ENCODE assay signal across 9 cellular contexts in genomic region chr5:44332360-44332971, GRCh38. TPM values are rescaled to one million over a fixed set of nuclear protein-coding genes. Genes with fewer than 3 reads are reported as not detected.
A peak's percentile ranks its signal among the peaks of the same experiment; 100 is the strongest.
DNase-seq lines count a peak whose midpoint lies in the region; ATAC-seq and TF ChIP-seq lines count a peak whose summit lies in the region.
"Had no signal": no experiment of that assay in that cellular context is flagged by ENCODE, and none has a peak within 500 bp of the region (broad histone marks: within the 10 kb centered on the region; RNA-seq: fewer than 3 reads in every experiment).

No MANE protein-coding gene starts in this region.

- peak; percentile 50 for DNase-seq in ELR (ENCODE audit: low read depth)
- peak; percentile 13 for DNase-seq in NCI-H1048 (lab: John Stamatoyannopoulos, UW)
- DNase-seq in iPS DF 4.7 (ENCODE audit: extremely low read depth, low spot score) = peak; percentile 51
- DNase-seq in aorta = no peak
- DNase-seq in activated CD4-positive, CD25-positive, alpha-beta regulatory T cell treated with anti-CD3 and anti-CD28 coated beads, Interleukin-2, amount 50 U/mL, for 72 hours = no peak
- DNase-seq in COLO668 (lab: John Stamatoyannopoulos, UW; ENCODE audit: unreplicated experiment) = no peak

- H3K27ac ChIP-seq in HEK293 (ENCODE audit: extremely low read depth, low read depth, low read length) (no peak overlapping the region), VCaP (no peak overlapping the region), aorta (ENCODE audit: low read depth in 1 of 2, low read length in 2 of 2) (no peak overlapping the region)

- intact Hi-C loops in aorta (cut with DNase I) = loop anchor here (10.0 kb wide), 2 partner anchors 598 to 698 kb away; no protein-coding TSS in a partner anchor

- H3K9me3 ChIP-seq in HEK293 (ENCODE audit: control insufficient read depth, insufficient read depth, low read depth, low read length) (no peaks in the 10 kb centered on the region), aorta (ENCODE audit: control insufficient read depth, low read length) (no peaks in the 10 kb centered on the region)

- H3K4me3 ChIP-seq in HEK293 (ENCODE audit: low read depth, low read length) = no peak overlapping the region
- H3K4me3 ChIP-seq in aorta (ENCODE audit: low read length in 2 of 2) = no peak overlapping the region

- no peaks in the 10 kb centered on the region for H3K27me3 ChIP-seq in aorta (ENCODE audit: control insufficient read depth in 1 of 2, insufficient read depth in 2 of 2, low read length in 1 of 2)

- CTCF ChIA-PET in HEK293 (lab: Yijun Ruan, JAX) = interaction anchor here (0.6 to 4.1 kb wide), 25 partner anchors 9 to 1145 kb away, joined by 3 to 44 read pairs (median 4); no protein-coding TSS in a partner anchor

- WGBS in aorta, 2 donors = 71 to 78% methylated on average over 3 of the region's 3 CpGs

- TF ChIP-seq CTCF in HEK293 (tag by site-specific recombination; IDR thresholded peaks at IDR 0.05) = no peak
- peak; percentile 91 for TF ChIP-seq CTCF in VCaP (conservative IDR thresholded peaks at IDR 0.05)

- H3K36me3 ChIP-seq in HEK293 (ENCODE audit: control insufficient read depth in 2 of 2, insufficient read depth in 1 of 2, low read length in 2 of 2) (no peaks in the 10 kb centered on the region), aorta (ENCODE audit: control insufficient read depth in 1 of 2, insufficient read depth in 2 of 2, low read length in 1 of 2) (no peaks in the 10 kb centered on the region)

- H3K4me1 ChIP-seq in HEK293 (ENCODE audit: control insufficient read depth, insufficient read depth, low read length) (no peaks in the 10 kb centered on the region), aorta (ENCODE audit: control insufficient read depth in 1 of 2, insufficient read depth in 2 of 2, low read length in 2 of 2) (no peaks in the 10 kb centered on the region)

- POLR2A ChIA-PET in HEK293 (lab: Yijun Ruan, JAX) = no interaction called here

- ATAC-seq in aorta (ENCODE audit: low FRiP score) = peak; percentile 78

TF ChIP-seq in HEK293, 187 proteins besides CTCF, POLR2A, EP300 and RAD21:
- TF ChIP-seq ZNF654 (tag by site-specific recombination; IDR thresholded peaks at IDR 0.05; ENCODE audit: low read depth) (peak; percentile 56; the same call in 1 of the 2 replicates), ZNF24 (tag by site-specific recombination; IDR thresholded peaks at IDR 0.05) (no peak)

RNA-seq across cellular contexts. Expression of gene FGF10, which starts 56.8 kb away (rescaled TPM):
- 10 to 100 TPM; 10.0 to 11.3 TPM for total RNA-seq in aorta
- polyA plus RNA-seq in aorta = under 1 TPM in 1 of 2 donors, not detected in 1; 0.50 TPM
- total RNA-seq: T-helper 2 cell treated with Interferon-gamma antibody and Interleukin-4, amounts not matched to agents 100 ng/mL and 5 ng/mL, for 36 hours had no signal

Comparison
In these comparisons a context has a peak if more than half of its experiments do, and no peak if none do; other contexts are left out.
1. DNase-seq: peak in ELR (single experiment), NCI-H1048 (single experiment) and iPS DF 4.7 (single experiment); none in aorta (0 of 2), activated CD4-positive, CD25-positive, alpha-beta regulatory T cell treated with anti-CD3 and anti-CD28 coated beads, Interleukin-2, amount 50 U/mL, for 72 hours (single experiment) and COLO668 (single experiment).